8 cellular contexts compared by ENCODE assay signal in genomic region chr12:106249411-106250135, GRCh38. TPM values are rescaled to one million over a fixed set of nuclear protein-coding genes. Genes with fewer than 3 reads are reported as not detected.
DNase-seq lines count a peak whose midpoint lies in the region; ATAC-seq and TF ChIP-seq lines count a peak whose summit lies in the region.

No MANE protein-coding gene starts in this region.

- H3K27me3 Mint-ChIP-seq in CD14-positive monocyte (ENCODE audit: low read depth in 3 of 3): no peaks in the 10 kb centered on the region

- ATAC-seq in GM19025 (IDR thresholded peaks at IDR 0.05; ENCODE audit: low read depth, unreplicated experiment): peak; percentile 50
- ATAC-seq in HG03060 (IDR thresholded peaks at IDR 0.05; ENCODE audit: low read depth, unreplicated experiment): peak; percentile 83

- no peak for TF ChIP-seq CTCF in CD14-positive monocyte (IDR thresholded peaks at IDR 0.05)
- TF ChIP-seq CTCF in brain microvascular endothelial cell (IDR thresholded peaks at IDR 0.05; ENCODE audit: low read depth, low read length, missing control alignments): no peak

- H3K4me1 ChIP-seq in rectal smooth muscle tissue (ENCODE audit: control insufficient read depth, insufficient read depth, low read length): peaks cover 16% of the 10 kb centered on the region

- no peak overlapping the region for H3K4me3 ChIP-seq in brain microvascular endothelial cell (ENCODE audit: low read depth, low read length)
- peak overlapping the region; percentile 72 for H3K4me3 ChIP-seq in rectal smooth muscle tissue (ENCODE audit: low read length)

- peak overlapping the region; percentile 61 to 76 for H3K4me3 Mint-ChIP-seq in CD14-positive monocyte

- no peak for DNase-seq in CD14-positive monocyte (ENCODE audit: low spot score)
- no peak for DNase-seq in brain microvascular endothelial cell
- DNase-seq in LoVo (ENCODE audit: low spot score): no peak
- no peak for DNase-seq in globus pallidus (ENCODE audit: low spot score)
- DNase-seq in activated CD8-positive, alpha-beta memory T cell treated with anti-CD3 and anti-CD28 coated beads, Interleukin-2, amount 50 U/mL, for 48 hours: no peak

- H3K4me1 Mint-ChIP-seq in CD14-positive monocyte: peaks cover 59% of the 10 kb centered on the region

- H3K36me3 ChIP-seq in brain microvascular endothelial cell (replicated peaks) (peaks cover 5% of the 10 kb centered on the region), rectal smooth muscle tissue (ENCODE audit: control insufficient read depth, insufficient read depth, low read length) (peaks cover 2% of the 10 kb centered on the region)

- no peak overlapping the region for H3K9ac ChIP-seq in rectal smooth muscle tissue (ENCODE audit: low read length)

- H3K27ac ChIP-seq in brain microvascular endothelial cell (peak overlapping the region; percentile 91), rectal smooth muscle tissue (ENCODE audit: low read depth, low read length) (no peak overlapping the region)

- intact Hi-C loops in CD14-positive monocyte (cut with micrococcal nuclease): loop anchor here (5.0 kb wide), 4 partner anchors 33 to 108 kb away; partner anchors contain the start of genes TCP11L2 (in 2 of the 2) and POLR3B (in 1 of the 2)

- peaks cover 10 to 12% of the 10 kb centered on the region in 2 donors for H3K36me3 Mint-ChIP-seq in CD14-positive monocyte

- peak overlapping the region; percentile 96 to 99 (median 98) for H3K27ac Mint-ChIP-seq in CD14-positive monocyte

- in situ Hi-C loops in brain microvascular endothelial cell (cut with HindIII; ENCODE audit: low pct_ligation_motif_present, low sequenced_read_pairs): no loop called here

- H3K27me3 ChIP-seq in brain microvascular endothelial cell (replicated peaks) (no peaks in the 10 kb centered on the region), rectal smooth muscle tissue (ENCODE audit: control insufficient read depth, insufficient read depth, low read length) (no peaks in the 10 kb centered on the region)

- H3K9me3 Mint-ChIP-seq in CD14-positive monocyte: peaks cover 0 to 4% (median 0%) of the 10 kb centered on the region in 7 donors

RNA-seq across cellular contexts. Expression of gene CKAP4, which starts 1.8 kb away (rescaled TPM):
- polyA plus RNA-seq in CD14-positive monocyte: 10 to 100 TPM; 46.9 to 59.4 TPM

RNA-seq across cellular contexts. Expression of gene TCP11L2, which starts 53.0 kb away (rescaled TPM):
- polyA plus RNA-seq in CD14-positive monocyte: 10 to 100 TPM; 23.5 to 37.3 TPM
